ENCODE assay signal across 8 cellular contexts in the genomic region with DNA sequence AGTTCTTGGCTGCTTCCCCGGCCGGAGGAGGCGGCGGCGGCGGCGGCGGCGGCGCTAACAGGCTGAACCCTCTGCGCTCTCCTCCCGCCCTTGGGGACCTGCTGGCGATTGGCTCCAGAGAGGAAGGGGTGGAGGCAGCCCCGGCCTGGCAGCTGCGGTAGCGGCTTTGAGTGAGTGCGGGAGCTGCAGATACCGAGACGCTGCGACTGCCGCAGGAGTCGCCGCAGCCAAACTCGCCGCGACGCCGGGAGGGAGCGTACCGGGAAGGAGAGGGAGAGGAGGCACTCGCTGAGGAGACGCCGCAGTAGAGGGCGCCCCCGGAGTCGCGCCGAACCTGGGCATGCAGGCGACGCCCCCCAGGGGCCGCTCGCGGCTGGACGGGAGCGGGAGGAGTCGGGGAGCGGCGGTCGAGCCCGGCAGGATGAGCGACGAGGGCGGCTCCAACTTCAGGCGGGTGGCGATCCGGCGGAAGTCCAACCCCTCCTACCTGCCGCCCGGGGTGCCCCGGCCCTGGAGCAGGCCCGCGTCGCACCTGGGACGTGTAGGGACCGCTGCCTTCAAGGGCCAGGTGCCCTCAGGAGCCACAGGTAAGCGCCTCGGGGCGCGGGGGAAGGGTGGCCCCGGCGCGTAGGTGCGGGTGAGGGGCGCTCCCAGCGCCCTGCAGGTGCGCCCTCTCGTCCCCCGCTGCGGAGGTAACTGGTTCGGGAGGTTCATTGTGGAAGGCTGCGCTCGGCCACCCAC. TPM values are rescaled to one million over a fixed set of nuclear protein-coding genes. Genes with fewer than 3 reads are reported as not detected.
DNase-seq lines count a peak whose midpoint lies in the region; ATAC-seq and TF ChIP-seq lines count a peak whose summit lies in the region.

A gene (plus strand): TSS at position 186 of the 741 bp plus-strand sequence.

- CTCF ChIA-PET in activated CD4-positive, alpha-beta T cell treated with anti-CD3 and anti-CD28 coated beads for 36 hours (lab: Charles Lee): interaction anchor here (0.9 to 1.6 kb wide), 3 partner anchors 10 to 363 kb away, joined by 3 to 5 read pairs (median 5); no protein-coding TSS in a partner anchor

- peak; percentile 97 to 99 (median 98) for TF ChIP-seq POLR2A in body of pancreas (IDR thresholded peaks at IDR 0.05)

- no peaks in the 10 kb centered on the region for H3K9me3 ChIP-seq in body of pancreas

- ATAC-seq in activated CD4-positive, alpha-beta T cell treated with anti-CD3 and anti-CD28 coated beads for 36 hours: peak; percentile 95
- peak; percentile 89 for ATAC-seq in HG02798 (IDR thresholded peaks at IDR 0.05; ENCODE audit: poor library complexity, unreplicated experiment)
- ATAC-seq in body of pancreas: peak; percentile 94

- H3K27me3 ChIP-seq in body of pancreas: no peaks in the 10 kb centered on the region

- peak within 1 kb of the TSS; percentile 80 for H3K4me3 Mint-ChIP-seq in activated CD4-positive, alpha-beta T cell treated with anti-CD3 and anti-CD28 coated beads for 36 hours

- H3K4me1 Mint-ChIP-seq in activated CD4-positive, alpha-beta T cell treated with anti-CD3 and anti-CD28 coated beads for 36 hours: peaks cover 6% of the 10 kb centered on the region

- 0 to 7% methylated on average over 3 to 82 of the region's 82 CpGs for WGBS in body of pancreas, 2 donors

- H3K9me3 Mint-ChIP-seq in activated CD4-positive, alpha-beta T cell treated with anti-CD3 and anti-CD28 coated beads for 36 hours (ENCODE audit: low read depth): no peaks in the 10 kb centered on the region

- H3K36me3 ChIP-seq in body of pancreas (replicated peaks in 1 of 2; ENCODE audit: insufficient read depth in 1 of 2, low read depth in 2 of 2): no peaks in the 10 kb centered on the region

- TF ChIP-seq CTCF in body of pancreas (IDR thresholded peaks at IDR 0.05): peak in 6 of 7 experiments; percentile 5 to 53 (median 46)

- POLR2A ChIA-PET in activated CD4-positive, alpha-beta T cell treated with anti-CD3 and anti-CD28 coated beads for 36 hours (lab: Charles Lee): no interaction called here

- peaks cover 33% of the 10 kb centered on the region for H3K4me1 ChIP-seq in body of pancreas

- H3K27me3 Mint-ChIP-seq in activated CD4-positive, alpha-beta T cell treated with anti-CD3 and anti-CD28 coated beads for 36 hours: peaks cover 40% of the 10 kb centered on the region

- H3K36me3 Mint-ChIP-seq in activated CD4-positive, alpha-beta T cell treated with anti-CD3 and anti-CD28 coated beads for 36 hours (ENCODE audit: low read depth): no peaks in the 10 kb centered on the region

- peak; percentile 77 for DNase-seq in activated CD4-positive, alpha-beta T cell treated with anti-CD3 and anti-CD28 coated beads for 36 hours
- DNase-seq in activated CD4-positive, alpha-beta T cell treated with anti-CD3 and anti-CD28 coated beads for 1 hour: no peak
- DNase-seq in NCI-H1105 (lab: John Stamatoyannopoulos, UW): peak; percentile 93
- peak; percentile 61 for DNase-seq in SKM-1 treated with dmso at 0.1 percent for 144 hours (lab: John Stamatoyannopoulos, UW; ENCODE audit: unreplicated experiment)
- DNase-seq in body of pancreas: peak; percentile 95 to 96 (median 96)
- peak; percentile 57 to 70 for DNase-seq in hippocampal formation (lab: John Stamatoyannopoulos, UW)
- peak; percentile 61 for DNase-seq in pulmonary artery endothelial cell (ENCODE audit: low read depth, low spot score)

- no peak within 1 kb of the TSS for H3K27ac Mint-ChIP-seq in activated CD4-positive, alpha-beta T cell treated with anti-CD3 and anti-CD28 coated beads for 36 hours

- peak within 1 kb of the TSS; percentile 77 to 90 for H3K4me3 ChIP-seq in body of pancreas

- peak within 1 kb of the TSS; percentile 90 to 97 (median 96) for H3K27ac ChIP-seq in body of pancreas

- intact Hi-C loops in activated CD4-positive, alpha-beta T cell treated with anti-CD3 and anti-CD28 coated beads for 36 hours (cut with DNase I, micrococcal nuclease): loop anchor here in 1 of 2 experiments (10.0 kb wide), 1 partner anchor 275 kb away; a partner anchor contains a TSS
- intact Hi-C loops in body of pancreas (cut with DNase I): no loop called here

RNA-seq across cellular contexts. Expression of the gene that starts here (rescaled TPM):
- total RNA-seq in activated CD4-positive, alpha-beta T cell treated with anti-CD3 and anti-CD28 coated beads for 36 hours: under 1 TPM in 1 of 2 experiments, not detected in 1; 0.07 TPM
- total RNA-seq in body of pancreas (10 to 100 TPM; 36.3 to 54.4 TPM), pulmonary artery endothelial cell (25.6 and 30.4 TPM in 2 replicates)

Comparison
In these comparisons a context has a peak if more than half of its experiments do, and no peak if none do; other contexts are left out.
1. RNA of the gene that starts here (total RNA-seq): 36.3 to 54.4 TPM in body of pancreas and 25.6 to 30.4 TPM in pulmonary artery endothelial cell; 0.07 TPM in activated CD4-positive, alpha-beta T cell treated with anti-CD3 and anti-CD28 coated beads for 36 hours; every median in the first group is over 10 times any median in the second.
2. Peak in DNase-seq and ATAC-seq in activated CD4-positive, alpha-beta T cell treated with anti-CD3 and anti-CD28 coated beads for 36 hours; RNA of the gene not detected or under 1 TPM.
3. Peak in every context shown above with its lines, with median percentiles within 50 percentile points of each other: ATAC-seq.